Comparison of ENCODE assay signal across 8 cellular contexts in the genomic region with DNA sequence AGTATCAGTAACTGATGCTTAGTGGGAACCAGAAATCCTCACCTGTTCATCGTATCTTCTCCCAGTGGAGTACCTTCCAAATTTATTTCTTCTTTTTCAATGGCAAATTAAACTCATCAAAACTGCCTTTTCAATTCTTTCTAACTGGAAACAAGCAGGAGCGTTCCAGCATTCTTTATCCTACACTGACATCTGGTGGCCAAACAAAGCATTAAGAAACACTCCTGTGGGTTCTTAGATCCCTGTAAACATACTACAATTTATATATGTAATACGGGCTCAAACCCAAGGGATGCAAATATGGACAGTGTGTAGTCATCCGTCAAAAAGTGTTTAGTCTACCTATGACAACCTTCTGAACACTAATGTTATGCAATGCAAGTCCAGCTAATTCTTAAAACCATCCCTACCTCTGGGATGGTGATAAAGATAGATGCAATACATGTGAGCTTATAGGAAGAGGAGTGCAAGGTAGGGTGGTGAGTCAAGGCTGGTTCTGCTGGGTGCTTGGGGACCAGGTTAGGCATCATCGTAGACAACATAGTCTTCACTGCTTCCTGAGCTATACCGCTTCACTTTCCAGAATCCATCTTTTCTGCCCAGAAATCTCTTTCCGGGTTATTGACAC.
DNase-seq lines count a peak whose midpoint lies in the region; ATAC-seq and TF ChIP-seq lines count a peak whose summit lies in the region.

No MANE protein-coding gene starts in this region.

- H3K27me3 ChIP-seq in psoas muscle (ENCODE audit: insufficient read depth in 3 of 3, low read length in 2 of 3): no peaks in the 10 kb centered on the region

- H3K4me1 ChIP-seq in psoas muscle: no peaks in the 10 kb centered on the region

- H3K27ac Mint-ChIP-seq in activated T-cell treated with anti-CD3 and anti-CD28 coated beads, Interleukin-2, amount 50 U/mL, for 72 hours: no peak overlapping the region

- ATAC-seq in activated T-cell treated with anti-CD3 and anti-CD28 coated beads, Interleukin-2, amount 50 U/mL, for 72 hours (replicated peaks in 1 of 2): no peak
- ATAC-seq in GM21528 (IDR thresholded peaks at IDR 0.05; ENCODE audit: low FRiP score, unreplicated experiment) (peak; percentile 64), SK-N-SH treated with all-trans-retinoic acid at 6 μM for 48 hours (peak; percentile 78), psoas muscle (peak in 1 of 4 donors; percentile 58), HG02610 (IDR thresholded peaks at IDR 0.05; ENCODE audit: unreplicated experiment) (no peak)

- H3K36me3 ChIP-seq in psoas muscle (ENCODE audit: insufficient read depth in 1 of 2, low read depth in 1 of 2): no peaks in the 10 kb centered on the region

- H3K27me3 Mint-ChIP-seq in activated T-cell treated with anti-CD3 and anti-CD28 coated beads, Interleukin-2, amount 50 U/mL, for 72 hours (ENCODE audit: low read depth): no peaks in the 10 kb centered on the region

- H3K9me3 ChIP-seq in psoas muscle: no peaks in the 10 kb centered on the region

- peak; percentile 64 for TF ChIP-seq CTCF in fibroblast of mammary gland (conservative IDR thresholded peaks at IDR 0.05; ENCODE audit: control insufficient read depth, insufficient read depth, low read depth, low read length)
- peak; percentile 69 for TF ChIP-seq CTCF in psoas muscle (IDR thresholded peaks at IDR 0.05)

- intact Hi-C loops in psoas muscle (cut with DNase I): no loop called here

- no peak overlapping the region for H3K4me3 Mint-ChIP-seq in activated T-cell treated with anti-CD3 and anti-CD28 coated beads, Interleukin-2, amount 50 U/mL, for 72 hours

- 34 to 37% (median 35%) methylated on average over 7 of the region's 7 CpGs for WGBS in psoas muscle, 3 donors

- DNase-seq in activated T-cell treated with anti-CD3 and anti-CD28 coated beads, Interleukin-2, amount 50 U/mL, for 72 hours: peak; percentile 5 to 46
- DNase-seq in activated T-cell treated with anti-CD3 and anti-CD28 coated beads, Interleukin-2, amount 50 U/mL, for 48 hours: no peak
- DNase-seq in LoVo (ENCODE audit: low spot score) (peak; percentile 51), fibroblast of mammary gland (ENCODE audit: low read depth) (peak; percentile 71), psoas muscle (no peak)

- H3K4me1 Mint-ChIP-seq in activated T-cell treated with anti-CD3 and anti-CD28 coated beads, Interleukin-2, amount 50 U/mL, for 72 hours (ENCODE audit: low read depth): no peaks in the 10 kb centered on the region

- H3K4me3 ChIP-seq in fibroblast of mammary gland (ENCODE audit: control insufficient read depth, low read depth, low read length): no peak overlapping the region
- no peak overlapping the region for H3K4me3 ChIP-seq in psoas muscle

- H3K36me3 Mint-ChIP-seq in activated T-cell treated with anti-CD3 and anti-CD28 coated beads, Interleukin-2, amount 50 U/mL, for 72 hours (ENCODE audit: insufficient read depth in 2 of 2): no peaks in the 10 kb centered on the region

- no peaks in the 10 kb centered on the region for H3K9me3 Mint-ChIP-seq in activated T-cell treated with anti-CD3 and anti-CD28 coated beads, Interleukin-2, amount 50 U/mL, for 72 hours

- H3K27ac ChIP-seq in psoas muscle: no peak overlapping the region

TF ChIP-seq in SK-N-SH treated with all-trans-retinoic acid at 6 μM for 48 hours, 23 proteins besides CTCF, POLR2A, EP300 and RAD21:
- no peak for TF ChIP-seq ZFP3 (CRISPR knock-in tag; IDR thresholded peaks at IDR 0.05)
- no peak for TF ChIP-seq TOX (CRISPR knock-in tag; IDR thresholded peaks at IDR 0.05; ENCODE audit: borderline replicate concordance)
- TF ChIP-seq GLIS3 (CRISPR knock-in tag; IDR thresholded peaks at IDR 0.05): no peak
- TF ChIP-seq ISL1 (CRISPR knock-in tag; IDR thresholded peaks at IDR 0.05): no peak
- no peak for TF ChIP-seq ZNF565 (CRISPR knock-in tag; conservative IDR thresholded peaks at IDR 0.05; ENCODE audit: low read depth)
- no peak for TF ChIP-seq OSR1 (CRISPR knock-in tag; IDR thresholded peaks at IDR 0.05)
- TF ChIP-seq PPARA (CRISPR knock-in tag; IDR thresholded peaks at IDR 0.05; ENCODE audit: borderline replicate concordance): no peak
- TF ChIP-seq, protein P1, sequence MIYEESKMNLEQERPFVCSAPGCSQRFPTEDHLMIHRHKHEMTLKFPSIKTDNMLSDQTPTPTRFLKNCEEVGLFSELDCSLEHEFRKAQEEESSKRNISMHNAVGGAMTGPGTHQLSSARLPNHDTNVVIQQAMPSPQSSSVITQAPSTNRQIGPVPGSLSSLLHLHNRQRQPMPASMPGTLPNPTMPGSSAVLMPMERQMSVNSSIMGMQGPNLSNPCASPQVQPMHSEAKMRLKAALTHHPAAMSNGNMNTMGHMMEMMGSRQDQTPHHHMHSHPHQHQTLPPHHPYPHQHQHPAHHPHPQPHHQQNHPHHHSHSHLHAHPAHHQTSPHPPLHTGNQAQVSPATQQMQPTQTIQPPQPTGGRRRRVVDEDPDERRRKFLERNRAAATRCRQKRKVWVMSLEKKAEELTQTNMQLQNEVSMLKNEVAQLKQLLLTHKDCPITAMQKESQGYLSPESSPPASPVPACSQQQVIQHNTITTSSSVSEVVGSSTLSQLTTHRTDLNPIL (CRISPR knock-in tag; IDR thresholded peaks at IDR 0.05; ENCODE audit: low read depth): no peak
- no peak for TF ChIP-seq RARB (CRISPR knock-in tag; IDR thresholded peaks at IDR 0.05)
- TF ChIP-seq TCF4 (CRISPR knock-in tag; IDR thresholded peaks at IDR 0.05; ENCODE audit: borderline replicate concordance): no peak
- TF ChIP-seq BACH2 (CRISPR knock-in tag; IDR thresholded peaks at IDR 0.05; ENCODE audit: borderline replicate concordance): no peak
- no peak for TF ChIP-seq ARNTL (CRISPR knock-in tag; IDR thresholded peaks at IDR 0.05; ENCODE audit: borderline replicate concordance, low read depth)
- TF ChIP-seq ESRRG (CRISPR knock-in tag; IDR thresholded peaks at IDR 0.05): no peak
- TF ChIP-seq ZNF8 (CRISPR knock-in tag; IDR thresholded peaks at IDR 0.05): no peak
- TF ChIP-seq ZNF70 (CRISPR knock-in tag; IDR thresholded peaks at IDR 0.05): no peak
- TF ChIP-seq, protein P2, sequence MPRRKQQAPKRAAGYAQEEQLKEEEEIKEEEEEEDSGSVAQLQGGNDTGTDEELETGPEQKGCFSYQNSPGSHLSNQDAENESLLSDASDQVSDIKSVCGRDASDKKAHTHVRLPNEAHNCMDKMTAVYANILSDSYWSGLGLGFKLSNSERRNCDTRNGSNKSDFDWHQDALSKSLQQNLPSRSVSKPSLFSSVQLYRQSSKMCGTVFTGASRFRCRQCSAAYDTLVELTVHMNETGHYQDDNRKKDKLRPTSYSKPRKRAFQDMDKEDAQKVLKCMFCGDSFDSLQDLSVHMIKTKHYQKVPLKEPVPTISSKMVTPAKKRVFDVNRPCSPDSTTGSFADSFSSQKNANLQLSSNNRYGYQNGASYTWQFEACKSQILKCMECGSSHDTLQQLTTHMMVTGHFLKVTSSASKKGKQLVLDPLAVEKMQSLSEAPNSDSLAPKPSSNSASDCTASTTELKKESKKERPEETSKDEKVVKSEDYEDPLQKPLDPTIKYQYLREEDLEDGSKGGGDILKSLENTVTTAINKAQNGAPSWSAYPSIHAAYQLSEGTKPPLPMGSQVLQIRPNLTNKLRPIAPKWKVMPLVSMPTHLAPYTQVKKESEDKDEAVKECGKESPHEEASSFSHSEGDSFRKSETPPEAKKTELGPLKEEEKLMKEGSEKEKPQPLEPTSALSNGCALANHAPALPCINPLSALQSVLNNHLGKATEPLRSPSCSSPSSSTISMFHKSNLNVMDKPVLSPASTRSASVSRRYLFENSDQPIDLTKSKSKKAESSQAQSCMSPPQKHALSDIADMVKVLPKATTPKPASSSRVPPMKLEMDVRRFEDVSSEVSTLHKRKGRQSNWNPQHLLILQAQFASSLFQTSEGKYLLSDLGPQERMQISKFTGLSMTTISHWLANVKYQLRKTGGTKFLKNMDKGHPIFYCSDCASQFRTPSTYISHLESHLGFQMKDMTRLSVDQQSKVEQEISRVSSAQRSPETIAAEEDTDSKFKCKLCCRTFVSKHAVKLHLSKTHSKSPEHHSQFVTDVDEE (CRISPR knock-in tag; IDR thresholded peaks at IDR 0.05): no peak

Comparison
In these comparisons a context has a peak if more than half of its experiments do, and no peak if none do; other contexts are left out.
1. DNase-seq: peak in activated T-cell treated with anti-CD3 and anti-CD28 coated beads, Interleukin-2, amount 50 U/mL, for 72 hours (2 of 2), LoVo (single experiment) and fibroblast of mammary gland (single experiment); none in activated T-cell treated with anti-CD3 and anti-CD28 coated beads, Interleukin-2, amount 50 U/mL, for 48 hours (0 of 2) and psoas muscle (0 of 2).
2. ATAC-seq: peak in GM21528 (single experiment) and SK-N-SH treated with all-trans-retinoic acid at 6 μM for 48 hours (single experiment); none in activated T-cell treated with anti-CD3 and anti-CD28 coated beads, Interleukin-2, amount 50 U/mL, for 72 hours (0 of 2) and HG02610 (single experiment).